In the genomic region with DNA sequence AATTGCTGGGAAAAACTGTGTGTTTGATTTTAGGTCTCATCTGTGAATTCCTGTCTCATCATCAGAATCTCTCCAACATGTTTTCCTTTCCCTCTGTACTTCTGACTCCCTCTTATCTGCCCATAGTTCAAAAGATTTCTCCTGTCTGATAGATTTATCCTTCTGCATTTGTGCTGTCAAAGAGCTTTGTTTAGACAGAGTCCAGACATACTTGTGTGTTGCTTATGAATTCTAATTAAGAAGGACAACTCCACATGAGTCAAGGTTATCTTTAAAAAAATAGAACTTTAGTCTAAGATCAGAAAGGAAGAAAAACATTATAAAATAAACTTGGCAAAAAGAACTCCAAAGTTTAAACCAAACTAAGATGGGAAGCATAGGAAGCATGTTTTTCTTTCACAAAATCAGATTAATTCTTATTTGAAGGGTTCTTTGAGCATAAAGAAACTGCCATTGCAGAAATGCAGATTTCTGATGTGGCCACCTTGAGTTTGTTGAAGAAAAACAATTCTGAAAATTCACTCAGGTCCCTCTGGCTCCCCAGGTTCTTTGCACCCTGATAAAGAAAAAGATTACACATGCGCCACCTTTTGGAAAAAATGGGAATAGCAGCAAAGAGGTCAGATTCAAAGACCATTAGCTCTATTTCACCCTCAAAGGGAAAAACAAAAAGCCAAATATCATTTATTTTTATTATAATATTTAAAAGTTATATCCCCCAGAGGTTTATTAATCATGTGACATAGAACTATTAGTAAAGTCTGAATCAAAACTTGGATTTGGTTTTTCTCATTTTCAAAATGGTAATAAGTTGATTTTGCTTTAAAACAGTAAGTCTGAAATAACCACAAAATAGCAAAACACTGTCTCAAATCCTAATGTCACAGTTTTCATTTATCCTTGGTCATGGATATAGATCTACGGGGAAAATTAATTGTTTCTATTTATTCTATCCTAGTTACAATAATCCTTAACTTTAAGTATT, we compare ENCODE assay signal across 8 cellular contexts.
DNase-seq lines count a peak whose midpoint lies in the region; ATAC-seq, FAIRE-seq and TF ChIP-seq lines count a peak whose summit lies in the region.

No MANE protein-coding gene starts in this region.

- no peaks in the 10 kb centered on the region for H3K9me2 ChIP-seq in SU-DHL-6 (replicated peaks; ENCODE audit: insufficient read depth, low read length)

- TF ChIP-seq CTCF in SU-DHL-6 (IDR thresholded peaks at IDR 0.05; ENCODE audit: insufficient read depth, low read length, poor library complexity, severe bottlenecking) (peak; percentile 70), HepG2 (CRISPR knock-in tag; IDR thresholded peaks at IDR 0.05) (peak; percentile 51)

- no peak overlapping the region for H3K27ac ChIP-seq in SU-DHL-6 (ENCODE audit: low read depth, low read length)
- no peak overlapping the region for H3K27ac ChIP-seq in HepG2 (ENCODE audit: extremely low read length, insufficient read depth, low read length)

- H3K27me3 ChIP-seq in SU-DHL-6 (ENCODE audit: low read length) (no peaks in the 10 kb centered on the region), HepG2 (ENCODE audit: control insufficient read depth in 1 of 2, insufficient read depth in 2 of 2, low read length in 2 of 2) (no peaks in the 10 kb centered on the region; a peak in 1 of 5 replicates)

- TF ChIP-seq EP300 in HepG2 (IDR thresholded peaks at IDR 0.05; ENCODE audit: low read depth in 2 of 2, low read length in 2 of 2) (no peak), HepG2 (CRISPR knock-in tag; IDR thresholded peaks at IDR 0.05; ENCODE audit: borderline replicate concordance) (no peak)

- H3K9me3 ChIP-seq in SU-DHL-6 (ENCODE audit: insufficient read depth, low read length) (no peaks in the 10 kb centered on the region), HepG2 (ENCODE audit: low read length) (no peaks in the 10 kb centered on the region)

- no peak for TF ChIP-seq POLR2A in HepG2 (IDR thresholded peaks at IDR 0.05; ENCODE audit: insufficient read depth in 1 of 2, low read depth in 2 of 2, low read length in 2 of 2)

- DNase-seq in CD1c-positive myeloid dendritic cell (ENCODE audit: extremely low spot score) (peak; percentile 49), HS-5 (ENCODE audit: low read depth) (peak; percentile 30), cerebellum (ENCODE audit: low spot score) (peak; percentile 28), HepG2 (ENCODE audit: low spot score) (peak; percentile 34)
- DNase-seq in stimulated activated CD8-positive, alpha-beta memory T cell treated with anti-CD3 and anti-CD28 coated beads, Interleukin-4, amount 100 ng/mL, for 48 hours: peak; percentile 50

- intact Hi-C loops in HepG2 (cut with micrococcal nuclease; ENCODE audit: unreplicated experiment): loop anchor here (1.0 kb wide), 2 partner anchors 148 to 348 kb away; no protein-coding TSS in a partner anchor

- POLR2A ChIA-PET in HepG2 (lab: Yijun Ruan, JAX): no interaction called here

- in situ Hi-C loops in HepG2 (cut with HindIII; ENCODE audit: extremely low pct_ligation_motif_present, low pct_unique_long_range_greater_than_20kb): loop anchor here (25.0 kb wide), 1 partner anchor 364 kb away; a partner anchor contains a TSS

- no peaks in the 10 kb centered on the region for H3F3A ChIP-seq in SU-DHL-6 (ENCODE audit: insufficient read depth)

- H4K20me1 ChIP-seq in SU-DHL-6 (ENCODE audit: low read depth, low read length) (no peaks in the 10 kb centered on the region), HepG2 (ENCODE audit: insufficient read depth, low read length) (no peaks in the 10 kb centered on the region)

- no peak overlapping the region for H3K4me3 ChIP-seq in SU-DHL-6 (ENCODE audit: insufficient read depth, low read length, poor library complexity, severe bottlenecking)
- H3K4me3 ChIP-seq in HepG2 (replicated peaks in 1 of 3; ENCODE audit: insufficient read depth in 1 of 3, low read depth in 2 of 3, low read length in 3 of 3): no peak overlapping the region

- TF ChIP-seq RAD21 in HepG2 (CRISPR knock-in tag; IDR thresholded peaks at IDR 0.05): no peak

- CTCF ChIA-PET in HepG2 (lab: Yijun Ruan, JAX; ENCODE audit: low intra/inter-chr PET ratio, low total read pairs): interaction anchor here (1.2 kb wide), 1 partner anchor 348 kb away, joined by 8 read pairs; no protein-coding TSS in a partner anchor

- H3K9ac ChIP-seq in SU-DHL-6 (ENCODE audit: low read length) (no peak overlapping the region), HepG2 (ENCODE audit: insufficient read depth, low read depth, low read length) (no peak overlapping the region)

- no TSS peak for BruUV-seq in HepG2 (replicated peaks; lab: Mats Ljungman, UMichigan)

- ATAC-seq in GM18858 (IDR thresholded peaks at IDR 0.05; ENCODE audit: unreplicated experiment) (peak; percentile 51), HepG2 (peak; percentile 47; the same call in 2 of the 3 replicates), esophagus mucosa (no peak)

- no peaks in the 10 kb centered on the region for H3K36me3 ChIP-seq in SU-DHL-6 (ENCODE audit: low read length)
- H3K36me3 ChIP-seq in HepG2 (replicated peaks in 1 of 2; ENCODE audit: control insufficient read depth in 1 of 2, insufficient read depth in 2 of 2, low read length in 2 of 2): no peaks in the 10 kb centered on the region

- WGBS in HepG2 (ENCODE audit: low lambda C conversion rate): 0% methylated on average over 2 of the region's 2 CpGs

- H2AFZ ChIP-seq in SU-DHL-6 (ENCODE audit: low read depth, low read length, severe bottlenecking) (no peak overlapping the region), HepG2 (ENCODE audit: low read length) (no peak overlapping the region)

- H3K4me2 ChIP-seq in SU-DHL-6 (ENCODE audit: low read depth, low read length, poor library complexity, severe bottlenecking) (no peak overlapping the region), HepG2 (ENCODE audit: low read depth, low read length) (no peak overlapping the region)

- no peaks in the 10 kb centered on the region for H3K4me1 ChIP-seq in HepG2 (ENCODE audit: insufficient read depth, low read length)

- no peak for FAIRE-seq in HepG2 (lab: Jason Lieb, UNC)

- H3K79me2 ChIP-seq in SU-DHL-6 (ENCODE audit: insufficient read depth, low read length) (no peaks in the 10 kb centered on the region), HepG2 (ENCODE audit: insufficient read depth, low read length) (no peaks in the 10 kb centered on the region)

TF ChIP-seq in HepG2, 621 proteins besides CTCF, POLR2A, EP300 and RAD21:
- TF ChIP-seq NFKBIZ (CRISPR knock-in tag; IDR thresholded peaks at IDR 0.05) (no peak), SMC3 (IDR thresholded peaks at IDR 0.05; ENCODE audit: low read length) (peak; percentile 43; the same call in 1 of the 2 replicates), STAG1 (CRISPR knock-in tag; IDR thresholded peaks at IDR 0.05) (peak; percentile 22; the same call in 1 of the 2 replicates)
